Comparison of ENCODE assay signal across 13 cellular contexts in genomic region chr9:27179245-27179870, GRCh38.
DNase-seq lines count a peak whose midpoint lies in the region; ATAC-seq, FAIRE-seq and TF ChIP-seq lines count a peak whose summit lies in the region.
"Had no signal": no experiment of that assay in that cellular context is flagged by ENCODE, and none has a peak within 500 bp of the region (broad histone marks: within the 10 kb centered on the region; RNA-seq: fewer than 3 reads in every experiment).

No MANE protein-coding gene starts in this region.

- no peak overlapping the region for H3K9ac ChIP-seq in trophoblast cell (ENCODE audit: low read length)

- no peak for TF ChIP-seq POLR2A in H54 (IDR thresholded peaks at IDR 0.05; ENCODE audit: low read depth, low read length)

- ATAC-seq in foreskin keratinocyte (peak; percentile 83), HG02970 (IDR thresholded peaks at IDR 0.05; ENCODE audit: low FRiP score, unreplicated experiment) (no peak)

- H2BK120ac ChIP-seq in trophoblast cell (ENCODE audit: insufficient read depth, low read length, poor library complexity) = no peak overlapping the region

- H2BK5ac ChIP-seq in trophoblast cell (ENCODE audit: low read depth, low read length, poor library complexity) = no peak overlapping the region

- H3K27me3 ChIP-seq in foreskin keratinocyte (no peaks in the 10 kb centered on the region), trophoblast cell (ENCODE audit: insufficient read depth, low read length) (no peaks in the 10 kb centered on the region), BE2C (no peaks in the 10 kb centered on the region)

- peak overlapping the region; percentile 78 for H3K27ac ChIP-seq in foreskin keratinocyte
- H3K27ac ChIP-seq in trophoblast cell (ENCODE audit: low read depth, low read length) = no peak overlapping the region
- H3K27ac ChIP-seq: PC-9, SK-N-MC had no signal

- no peaks in the 10 kb centered on the region for H3K79me2 ChIP-seq in trophoblast cell (ENCODE audit: control insufficient read depth, insufficient read depth, low read length, poor library complexity)

- peak; percentile 95 for FAIRE-seq in H54 (lab: Jason Lieb, UNC)

- H3K79me1 ChIP-seq in trophoblast cell (ENCODE audit: low read length) = no peaks in the 10 kb centered on the region

- no peak overlapping the region for H3K4me2 ChIP-seq in trophoblast cell (ENCODE audit: low read length)
- H3K4me2 ChIP-seq: PC-9 had no signal

- no peak overlapping the region for H2BK12ac ChIP-seq in trophoblast cell (ENCODE audit: low read length)

- no peak overlapping the region for H3K14ac ChIP-seq in trophoblast cell (ENCODE audit: low read length)

- H4K8ac ChIP-seq in trophoblast cell (ENCODE audit: low read depth, low read length) = no peak overlapping the region

- H3K4me3 ChIP-seq in astrocyte of the spinal cord (ENCODE audit: low read depth, low read length) (no peak overlapping the region), trophoblast cell (ENCODE audit: low read depth, low read length) (no peak overlapping the region), BE2C (ENCODE audit: low read depth, low read length) (no peak overlapping the region)
- H3K4me3 ChIP-seq: PC-9, SK-N-MC had no signal

- H3K36me3 ChIP-seq in trophoblast cell (ENCODE audit: control insufficient read depth in 1 of 2, insufficient read depth in 2 of 2, low read length in 2 of 2) = no peaks in the 10 kb centered on the region
- no peaks in the 10 kb centered on the region for H3K36me3 ChIP-seq in BE2C

- H3K4me1 ChIP-seq in foreskin keratinocyte = peaks cover 43% of the 10 kb centered on the region
- no peaks in the 10 kb centered on the region for H3K4me1 ChIP-seq in trophoblast cell (ENCODE audit: control insufficient read depth in 1 of 2, insufficient read depth in 2 of 2, low read length in 2 of 2)
- H3K4me1 ChIP-seq in BE2C = no peaks in the 10 kb centered on the region

- H3K18ac ChIP-seq in trophoblast cell (ENCODE audit: low read length) = no peak overlapping the region

- no peak for DNase-seq in H54 (ENCODE audit: insufficient read length, low spot score)
- peak; percentile 53 for DNase-seq in astrocyte of the spinal cord (ENCODE audit: low read depth, low spot score)
- peak; percentile 47 to 60 for DNase-seq in foreskin keratinocyte
- DNase-seq in islet precursor cell = no peak
- no peak for DNase-seq in trophoblast cell
- DNase-seq in BE2C = no peak
- DNase-seq: C1 segment of cervical spinal cord, HCEC 1CT, NCI-H345, NCI-H69, PC-9 had no signal

- WGBS in trophoblast cell (ENCODE audit: extremely low coverage, insufficient coverage, insufficient read length) = no CpG with 5 or more reads among the region's 2 CpGs

- H3K23ac ChIP-seq in trophoblast cell (ENCODE audit: low read length) = no peak overlapping the region

- in situ Hi-C loops in astrocyte of the spinal cord (cut with HindIII; ENCODE audit: low sequenced_read_pairs) = no loop called here

- H3K4ac ChIP-seq in trophoblast cell (ENCODE audit: low read depth, low read length) = no peak overlapping the region

- H2AFZ ChIP-seq in trophoblast cell (ENCODE audit: insufficient read depth, low read length, poor library complexity) = no peak overlapping the region
- H2AFZ ChIP-seq: PC-9 had no signal

- no peaks in the 10 kb centered on the region for H3K9me3 ChIP-seq in trophoblast cell (ENCODE audit: insufficient read depth, low read depth, low read length)
- H3K9me3 ChIP-seq in BE2C = no peaks in the 10 kb centered on the region

- no peak overlapping the region for H2AK5ac ChIP-seq in trophoblast cell (ENCODE audit: low read length)

- no peak overlapping the region for H4K91ac ChIP-seq in trophoblast cell (ENCODE audit: low read depth, low read length)

- TF ChIP-seq CTCF in astrocyte of the spinal cord (IDR thresholded peaks at IDR 0.05; ENCODE audit: low read depth, low read length) (no peak), foreskin keratinocyte (conservative IDR thresholded peaks at IDR 0.05) (no peak), BE2C (IDR thresholded peaks at IDR 0.05; ENCODE audit: low read depth, low read length) (no peak)

- no peak overlapping the region for H4K12ac ChIP-seq in trophoblast cell (ENCODE audit: low read depth, low read length)

Comparison
In these comparisons a context has a peak if more than half of its experiments do, and no peak if none do; other contexts are left out.
1. DNase-seq: peak in astrocyte of the spinal cord (single experiment) and foreskin keratinocyte (2 of 2); none in H54 (single experiment), islet precursor cell (single experiment), trophoblast cell (0 of 2) and BE2C (single experiment).